In the genomic region with DNA sequence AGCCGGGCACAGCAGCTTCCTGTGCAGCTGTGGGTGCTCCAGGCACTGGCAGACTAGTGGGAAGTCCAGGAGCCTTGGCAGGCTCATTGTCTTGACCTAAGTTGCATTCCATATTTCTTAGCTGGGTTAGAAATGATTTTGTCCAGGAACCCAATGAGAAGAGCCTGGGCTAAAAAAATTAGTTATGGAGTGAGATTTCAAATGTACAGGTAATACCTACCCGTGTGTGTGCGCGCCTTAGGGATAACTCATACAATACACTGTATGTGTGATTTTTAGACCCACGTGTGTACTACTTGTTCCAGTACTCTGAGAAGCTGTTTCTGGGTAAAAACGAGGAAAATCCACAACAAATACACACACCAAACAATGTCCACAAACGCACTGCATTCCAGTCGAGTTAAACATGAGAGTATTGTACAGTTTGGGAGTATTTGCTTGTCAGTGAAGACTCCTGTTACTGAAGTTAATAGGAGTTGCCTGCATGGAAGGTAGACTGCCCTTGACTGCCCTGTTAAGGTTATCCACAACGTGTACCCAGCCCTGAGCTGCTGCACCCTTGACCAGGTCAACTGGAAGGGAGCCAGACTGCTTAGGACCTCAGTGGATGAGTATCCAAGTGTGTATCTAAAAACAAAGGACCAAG, we compare ENCODE assay signal across 8 cellular contexts. TPM values are rescaled to one million over a fixed set of nuclear protein-coding genes. Genes with fewer than 3 reads are reported as not detected.
DNase-seq lines count a peak whose midpoint lies in the region; ATAC-seq, FAIRE-seq and TF ChIP-seq lines count a peak whose summit lies in the region.

No MANE protein-coding gene starts in this region.

- no peaks in the 10 kb centered on the region for H3K27me3 Mint-ChIP-seq in T-helper 17 cell

- 54% methylated on average over 9 of the region's 9 CpGs for WGBS in right cardiac atrium

- intact Hi-C loops in right cardiac atrium (cut with DNase I) (loop anchor here in 2 of 4 donors (5.0 kb wide), 2 partner anchors 39 to 76 kb away; no protein-coding TSS in a partner anchor), gastrocnemius medialis (cut with DNase I; ENCODE audit: low total_unique reads) (loop anchor here (5.0 kb wide), 1 partner anchor 76 kb away; no protein-coding TSS in a partner anchor)

- no peak for TF ChIP-seq CTCF in gastrocnemius medialis (IDR thresholded peaks at IDR 0.05 in 4 of 5, conservative IDR thresholded peaks at IDR 0.05 in 1 of 5)

- H3K4me3 Mint-ChIP-seq in T-helper 17 cell: peak overlapping the region; percentile 99

- peaks cover 40% of the 10 kb centered on the region for H3K4me1 Mint-ChIP-seq in T-helper 17 cell

- peak overlapping the region; percentile 77 for H3K4me3 ChIP-seq in right cardiac atrium (ENCODE audit: low read length)
- peak overlapping the region; percentile 51 to 79 (median 64) for H3K4me3 ChIP-seq in gastrocnemius medialis

- H3K27ac ChIP-seq in right cardiac atrium (ENCODE audit: low read length): no peak overlapping the region
- no peak overlapping the region for H3K27ac ChIP-seq in gastrocnemius medialis

- in situ Hi-C loops in gastrocnemius medialis (cut with MboI; ENCODE audit: low sequenced_read_pairs in 4 of 4): no loop called here

- no peak for TF ChIP-seq POLR2A in gastrocnemius medialis (IDR thresholded peaks at IDR 0.05)

- H3K9me3 ChIP-seq in T-helper 17 cell (ENCODE audit: control insufficient read depth, low read length, poor library complexity, severe bottlenecking) (no peaks in the 10 kb centered on the region), right cardiac atrium (ENCODE audit: control insufficient read depth, low read length) (no peaks in the 10 kb centered on the region), gastrocnemius medialis (no peaks in the 10 kb centered on the region)

- H3K36me3 ChIP-seq in gastrocnemius medialis: no peaks in the 10 kb centered on the region

- DNase-seq in GM18507 (ENCODE audit: extremely low spot score, insufficient read length, low read depth): no peak
- DNase-seq in T-helper 17 cell: no peak
- DNase-seq in right cardiac atrium: no peak
- no peak for DNase-seq in gastrocnemius medialis
- no peak for DNase-seq in LoVo (ENCODE audit: low spot score)

- H3K4me1 ChIP-seq in right cardiac atrium (ENCODE audit: control insufficient read depth, insufficient read depth, low read length): no peaks in the 10 kb centered on the region
- H3K4me1 ChIP-seq in gastrocnemius medialis: no peaks in the 10 kb centered on the region

- peaks cover 7% of the 10 kb centered on the region for H3K36me3 Mint-ChIP-seq in T-helper 17 cell (ENCODE audit: low read depth)

- no peaks in the 10 kb centered on the region for H3K27me3 ChIP-seq in right cardiac atrium (ENCODE audit: control insufficient read depth, insufficient read depth)
- H3K27me3 ChIP-seq in gastrocnemius medialis: peaks cover 10 to 16% (median 16%) of the 10 kb centered on the region in 3 donors

- ATAC-seq in T-helper 17 cell (no peak), right cardiac atrium (no peak), gastrocnemius medialis (no peak), GM19455 (IDR thresholded peaks at IDR 0.05; ENCODE audit: unreplicated experiment) (no peak), HG02642 (IDR thresholded peaks at IDR 0.05; ENCODE audit: poor library complexity, unreplicated experiment) (no peak), HG03097 (IDR thresholded peaks at IDR 0.05; ENCODE audit: low FRiP score, unreplicated experiment) (no peak)

- H3K27ac Mint-ChIP-seq in T-helper 17 cell: peak overlapping the region; percentile 99

- FAIRE-seq in GM18507 (lab: Jason Lieb, UNC): peak; percentile 33

RNA-seq across cellular contexts. Expression of a gene that starts 1.4 kb away (rescaled TPM):
- total RNA-seq in T-helper 17 cell (1 to 10 TPM; 3.6 to 7.7 TPM), right cardiac atrium (1 to 10 TPM; 4.5 to 6.2 (median 5.4) TPM), gastrocnemius medialis (1 to 10 TPM in 1 of 4 donors, under 1 TPM in 3; 0.39 to 1.1 (median 0.72) TPM)
- 3.0 TPM for polyA plus RNA-seq in right cardiac atrium

RNA-seq across cellular contexts. Expression of a gene that starts 56.8 kb away (rescaled TPM):
- total RNA-seq in T-helper 17 cell (1 to 10 TPM; 5.3 to 7.5 TPM), right cardiac atrium (10 to 100 TPM in 3 of 4 donors, 1 to 10 TPM in 1; 9.0 to 10.5 (median 10.0) TPM), gastrocnemius medialis (1 to 10 TPM in 3 of 4 donors, under 1 TPM in 1; 0.46 to 9.3 (median 1.5) TPM)
- polyA plus RNA-seq in right cardiac atrium: 4.9 TPM
